1 cellular context compared by ENCODE assay signal in genomic region chr9:72268961-72269360, GRCh38.
TF ChIP-seq lines count a peak whose summit lies in the region.

No MANE protein-coding gene starts in this region.

TF ChIP-seq in GM23338, 12 proteins besides CTCF, POLR2A, EP300 and RAD21 (continued from another document):
- TF ChIP-seq ZNF462 (CRISPR knock-in tag; IDR thresholded peaks at IDR 0.05) (no peak), ZNF114 (CRISPR knock-in tag; IDR thresholded peaks at IDR 0.05) (no peak), JUNB (IDR thresholded peaks at IDR 0.05; ENCODE audit: unreplicated experiment) (no peak)
